8 cellular contexts compared by ENCODE assay signal in the genomic region with DNA sequence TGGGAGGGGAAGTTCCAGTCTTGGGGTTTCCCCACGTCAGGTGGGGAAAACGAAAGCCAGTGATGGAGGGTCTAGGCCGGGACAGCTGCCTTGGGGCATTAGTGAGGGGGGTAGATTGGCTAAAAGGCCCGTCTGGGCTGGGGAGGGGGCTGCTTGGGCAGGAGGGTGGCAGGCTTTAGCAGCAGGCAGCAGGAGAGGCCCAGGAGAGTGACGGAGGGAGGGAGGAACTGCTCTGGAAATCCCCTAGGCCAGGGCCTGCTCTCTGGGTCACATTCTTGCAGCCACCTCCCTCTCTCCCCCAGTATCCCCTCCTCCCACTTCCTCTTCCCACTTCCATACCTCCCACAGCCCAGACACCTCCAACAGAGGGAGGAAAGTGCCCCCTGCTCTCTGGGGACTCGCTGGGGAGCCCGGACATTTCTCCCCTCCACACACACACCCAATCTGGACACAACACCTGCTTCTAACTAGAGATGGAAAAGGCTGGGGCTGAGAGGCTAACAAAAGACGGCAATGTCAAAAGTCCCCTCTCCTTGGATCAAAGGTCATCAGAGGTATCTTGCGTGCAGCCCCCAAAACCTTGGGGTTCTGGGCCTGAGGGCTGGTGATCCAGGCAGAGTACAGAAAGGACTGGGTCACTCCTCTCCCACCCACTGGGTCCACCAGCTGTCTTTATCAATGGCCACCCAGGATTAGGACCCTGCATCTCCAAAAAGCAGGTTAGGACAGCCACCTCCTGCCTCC. TPM values are rescaled to one million over a fixed set of nuclear protein-coding genes. Genes with fewer than 3 reads are reported as not detected.
DNase-seq lines count a peak whose midpoint lies in the region; ATAC-seq, FAIRE-seq and TF ChIP-seq lines count a peak whose summit lies in the region.

No MANE protein-coding gene starts in this region.

- H3K4me3 ChIP-seq in GM08714 (ENCODE audit: low read length), result peak overlapping the region; percentile 91
- H3K4me3 ChIP-seq in Loucy (ENCODE audit: low read length, poor library complexity, severe bottlenecking), result peak overlapping the region; percentile 85
- peak overlapping the region; percentile 74 to 90 (median 77) for H3K4me3 ChIP-seq in breast epithelium
- H3K4me3 ChIP-seq in mesodermal cell (ENCODE audit: extremely low read depth, insufficient read depth, low read length, poor library complexity, severe bottlenecking), result peak overlapping the region; percentile 74
- no peak overlapping the region for H3K4me3 ChIP-seq in testis

- no peaks in the 10 kb centered on the region for H3K9me2 ChIP-seq in Loucy (replicated peaks; ENCODE audit: low read depth, low read length)

- intact Hi-C loops in breast epithelium (cut with DNase I; ENCODE audit: low total_unique reads) (no loop called here), testis (cut with DNase I; ENCODE audit: low total_unique reads) (loop anchor here (10.0 kb wide), 1 partner anchor 191 kb away; no protein-coding TSS in a partner anchor)

- H4K20me1 ChIP-seq in Loucy (ENCODE audit: insufficient read depth, low read length, poor library complexity, severe bottlenecking), result peaks cover 18% of the 10 kb centered on the region

- H3K36me3 ChIP-seq in Loucy (ENCODE audit: insufficient read depth, low read length) (peaks cover 3% of the 10 kb centered on the region; the same call in 1 of the 2 replicates), breast epithelium (no peaks in the 10 kb centered on the region), mesodermal cell (ENCODE audit: control insufficient read depth, insufficient read depth, low read length) (peaks cover 23% of the 10 kb centered on the region), testis (ENCODE audit: low read depth, missing control alignments) (no peaks in the 10 kb centered on the region)

- no peaks in the 10 kb centered on the region for H3F3A ChIP-seq in Loucy (ENCODE audit: low read depth)

- TF ChIP-seq CTCF in Loucy (conservative IDR thresholded peaks at IDR 0.05; ENCODE audit: low read length), result no peak
- TF ChIP-seq CTCF in breast epithelium (IDR thresholded peaks at IDR 0.05), result no peak
- no peak for TF ChIP-seq CTCF in testis (IDR thresholded peaks at IDR 0.05)

- H3K4me1 ChIP-seq in Loucy (ENCODE audit: insufficient read depth, low read length, poor library complexity, severe bottlenecking) (peaks cover 38% of the 10 kb centered on the region), breast epithelium (peaks cover 15 to 20% of the 10 kb centered on the region in 2 donors), mesodermal cell (ENCODE audit: control insufficient read depth, insufficient read depth, low read length, poor library complexity, severe bottlenecking) (peaks cover 28% of the 10 kb centered on the region), testis (peaks cover 23% of the 10 kb centered on the region)

- H2AFZ ChIP-seq in Loucy (ENCODE audit: low read length), result no peak overlapping the region

- TF ChIP-seq POLR2A in breast epithelium (IDR thresholded peaks at IDR 0.05) (no peak), testis (IDR thresholded peaks at IDR 0.05) (no peak)

- peaks cover 36% of the 10 kb centered on the region for H3K79me2 ChIP-seq in Loucy (ENCODE audit: insufficient read depth, low read length)

- DNase-seq in breast epithelium (ENCODE audit: low spot score in 2 of 2) (no peak), HTR-8/SVneo (ENCODE audit: insufficient read length, low spot score) (no peak), testis (no peak), DMS153 treated with DMSO at 0.1 percent for 48 hours (lab: John Stamatoyannopoulos, UW; ENCODE audit: unreplicated experiment) (no peak)

- FAIRE-seq in HTR-8/SVneo (lab: Jason Lieb, UNC), result no peak

- H3K9me3 ChIP-seq in Loucy (ENCODE audit: insufficient read depth, low read depth, low read length) (no peaks in the 10 kb centered on the region), breast epithelium (no peaks in the 10 kb centered on the region), mesodermal cell (ENCODE audit: control insufficient read depth, low read length) (no peaks in the 10 kb centered on the region), testis (no peaks in the 10 kb centered on the region)

- no peak for ATAC-seq in GM21723 (IDR thresholded peaks at IDR 0.05; ENCODE audit: unreplicated experiment)

- no peaks in the 10 kb centered on the region for H3K27me3 ChIP-seq in Loucy (ENCODE audit: insufficient read depth, low read length, poor library complexity, severe bottlenecking)
- H3K27me3 ChIP-seq in breast epithelium, result no peaks in the 10 kb centered on the region
- H3K27me3 ChIP-seq in testis, result no peaks in the 10 kb centered on the region

- peak overlapping the region; percentile 82 for H3K9ac ChIP-seq in Loucy (ENCODE audit: low read depth, low read length, poor library complexity, severe bottlenecking)

- peak overlapping the region; percentile 93 for H3K4me2 ChIP-seq in Loucy (ENCODE audit: low read depth, low read length, poor library complexity, severe bottlenecking)

- H3K27ac ChIP-seq in breast epithelium (peak overlapping the region in 1 of 2 donors; percentile 3), mesodermal cell (ENCODE audit: low read depth, low read length, severe bottlenecking) (no peak overlapping the region), testis (no peak overlapping the region)

- 59 to 71% methylated on average over 3 to 6 of the region's 9 CpGs for WGBS in mesodermal cell (ENCODE audit: insufficient coverage in 2 of 2), 2 experiments
- WGBS in testis, 2 donors, result 55 to 62% methylated on average over 9 of the region's 9 CpGs

RNA-seq across cellular contexts. Expression of gene NFKBIE, which starts 1.8 kb away (rescaled TPM):
- total RNA-seq in breast epithelium (10 to 100 TPM in 2 of 3 donors, 1 to 10 TPM in 1; 4.0 to 25.9 (median 14.4) TPM), testis (10 to 100 TPM; 18.3 to 29.2 TPM)
- polyA plus RNA-seq in mesodermal cell (2013, experiment 1 of 2), result 11.1 TPM
- 8.6 TPM for polyA plus RNA-seq in mesodermal cell (2013, experiment 2 of 2)
- polyA plus RNA-seq in testis (ENCODE audit: insufficient read depth, low read depth, low replicate concordance), result 13.1 TPM

RNA-seq across cellular contexts. Expression of gene SLC35B2, which starts 6.2 kb away (rescaled TPM):
- total RNA-seq in breast epithelium (10 to 100 TPM; 32.8 to 50.5 (median 38.1) TPM), testis (10 to 100 TPM; 42.4 to 49.8 TPM)
- 58.8 TPM for polyA plus RNA-seq in mesodermal cell (2013, experiment 1 of 2)
- 45.4 TPM for polyA plus RNA-seq in mesodermal cell (2013, experiment 2 of 2)
- polyA plus RNA-seq in testis (ENCODE audit: insufficient read depth, low read depth, low replicate concordance), result 32.1 TPM

RNA-seq across cellular contexts. Expression of gene TMEM151B, which starts 6.7 kb away (rescaled TPM):
- total RNA-seq in breast epithelium, result under 1 TPM in 1 of 3 donors, not detected in 2; 0.15 TPM
- 1.5 TPM for polyA plus RNA-seq in mesodermal cell (2013, experiment 1 of 2)
- 0.46 TPM for polyA plus RNA-seq in mesodermal cell (2013, experiment 2 of 2)
- 1 to 10 TPM; 1.6 to 2.8 TPM for total RNA-seq in testis
- polyA plus RNA-seq in testis (ENCODE audit: insufficient read depth, low read depth, low replicate concordance), result 1.3 TPM

RNA-seq across cellular contexts. Expression of gene HSP90AB1, which starts 16.6 kb away (rescaled TPM):
- total RNA-seq in breast epithelium (100 to 1,000 TPM; 643 to 810 (median 662) TPM), testis (100 to 1,000 TPM; 480 to 610 TPM)
- polyA plus RNA-seq in mesodermal cell (2013, experiment 1 of 2), result 1,346 TPM
- polyA plus RNA-seq in mesodermal cell (2013, experiment 2 of 2), result 1,290 TPM
- 602 TPM for polyA plus RNA-seq in testis (ENCODE audit: insufficient read depth, low read depth, low replicate concordance)

RNA-seq across cellular contexts. Expression of gene SLC29A1, which starts 40.1 kb away (rescaled TPM):
- total RNA-seq in breast epithelium (100 to 1,000 TPM; 106 to 140 (median 110) TPM), testis (10 to 100 TPM; 51.3 to 70.0 TPM)
- 32.1 TPM for polyA plus RNA-seq in mesodermal cell (2013, experiment 1 of 2)
- 23.0 TPM for polyA plus RNA-seq in mesodermal cell (2013, experiment 2 of 2)
- polyA plus RNA-seq in testis (ENCODE audit: insufficient read depth, low read depth, low replicate concordance), result 41.2 TPM

Comparison
In these comparisons a context has a peak if more than half of its experiments do, and no peak if none do; other contexts are left out.
1. H3K4me3 ChIP-seq: peak in GM08714 (single experiment), Loucy (single experiment), breast epithelium (3 of 3) and mesodermal cell (single experiment); none in testis (0 of 2).